ENCODE assay signal across 27 cellular contexts in the genomic region with DNA sequence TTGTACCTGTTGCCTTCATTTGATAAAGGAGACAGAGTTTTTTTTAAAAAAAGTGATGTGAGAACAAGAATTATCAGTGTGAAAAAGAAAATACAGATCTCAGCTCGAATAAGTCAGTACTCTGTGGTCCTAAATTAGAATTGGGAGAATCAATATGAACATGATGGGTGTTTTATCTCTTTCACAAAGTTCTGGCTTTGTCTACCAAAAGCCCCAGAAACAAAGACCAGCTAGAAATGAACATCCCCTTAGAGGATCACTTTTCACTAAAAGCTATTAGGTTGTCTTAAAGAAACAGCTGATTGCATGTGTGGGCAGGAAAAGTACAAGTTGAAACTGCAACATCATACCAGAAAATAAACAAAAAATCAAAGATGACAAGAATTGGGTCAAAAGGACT. TPM values are rescaled to one million over a fixed set of nuclear protein-coding genes. Genes with fewer than 3 reads are reported as not detected.
DNase-seq lines count a peak whose midpoint lies in the region; ATAC-seq and TF ChIP-seq lines count a peak whose summit lies in the region.
"Had no signal": no experiment of that assay in that cellular context is flagged by ENCODE, and none has a peak within 500 bp of the region (broad histone marks: within the 10 kb centered on the region; RNA-seq: fewer than 3 reads in every experiment).

No MANE protein-coding gene starts in this region.

- H3K27ac Mint-ChIP-seq in natural killer cell, result no peak overlapping the region
- peak overlapping the region in 1 of 2 donors; percentile 69 for H3K27ac Mint-ChIP-seq in natural killer cell treated with Interleukin-12 subunit alpha and Interleukin-12 subunit beta and Interleukin-15 and Interleukin-18, amount 100 ng/mL, for 72 hours
- H3K27ac Mint-ChIP-seq: activated B cell treated with CpG ODN at 0.5 μM for 24 hours had no signal

- TF ChIP-seq EP300 in esophagus muscularis mucosa (IDR thresholded peaks at IDR 0.05), result no peak

- H3K9me3 ChIP-seq in HEK293 (ENCODE audit: control insufficient read depth, insufficient read depth, low read depth, low read length) (no peaks in the 10 kb centered on the region), esophagus muscularis mucosa (no peaks in the 10 kb centered on the region)
- H3K9me3 ChIP-seq: spleen, thyroid gland had no signal

- H3K36me3 ChIP-seq in HEK293 (ENCODE audit: control insufficient read depth in 2 of 2, insufficient read depth in 1 of 2, low read length in 2 of 2), result peaks cover 0 to 14% of the 10 kb centered on the region in 2 experiments; a peak in 1 of 3 replicates
- H3K36me3 ChIP-seq in esophagus muscularis mucosa, result peaks cover 0 to 7% (median 0%) of the 10 kb centered on the region in 4 donors
- H3K36me3 ChIP-seq: spleen, thyroid gland had no signal

- TF ChIP-seq CTCF in natural killer cell (IDR thresholded peaks at IDR 0.05) (no peak), HEK293 (tag by site-specific recombination; IDR thresholded peaks at IDR 0.05) (no peak), esophagus muscularis mucosa (IDR thresholded peaks at IDR 0.05) (no peak)

- CTCF ChIA-PET in HEK293 (lab: Yijun Ruan, JAX), result interaction anchor here (1.3 kb wide), 1 partner anchor 15 kb away, joined by 3 read pairs; no protein-coding TSS in a partner anchor

- no peak overlapping the region for H3K27ac ChIP-seq in HEK293 (ENCODE audit: extremely low read depth, low read depth, low read length)
- no peak overlapping the region for H3K27ac ChIP-seq in esophagus muscularis mucosa (replicated peaks in 1 of 4)
- H3K27ac ChIP-seq: epithelial cell of prostate, GM23248, thyroid gland had no signal

- DNase-seq in natural killer cell (no peak), NAMALWA (ENCODE audit: low spot score) (peak; percentile 30), esophagus muscularis mucosa (ENCODE audit: extremely low spot score) (no peak), SIG-M5 treated with dmso at 0.1 percent for 504 hours (lab: John Stamatoyannopoulos, UW; ENCODE audit: unreplicated experiment) (no peak), head of caudate nucleus (no peak)
- no peak for DNase-seq in natural killer cell treated with Interleukin-12 subunit alpha and Interleukin-12 subunit beta and Interleukin-15 and Interleukin-18, amount 100 ng/mL, for 72 hours (ENCODE audit: low spot score)
- DNase-seq: 8988T; activated B cell treated with CpG ODN at 0.5 μM for 24 hours; activated CD4-positive, alpha-beta T cell treated with anti-CD3 and anti-CD28 coated beads, Interleukin-2, amount 50 U/mL, for 48 hours; activated effector memory CD4-positive, alpha-beta T cell treated with anti-CD3 and anti-CD28 coated beads, Interleukin-2, amount 50 U/mL, for 16 hours; cerebellar nuclear complex; DMS79; GM23248; left colon; mesenchymal stem cell; NCI-H1105 treated with DMSO at 0.1 percent for 48 hours; NCI-H2081 treated with DMSO at 0.1 percent for 48 hours; occipital lobe; spleen; stimulated activated CD4-positive, alpha-beta T cell treated with anti-CD3 and anti-CD28 coated beads, Interleukin-4, amount 100 ng/mL, for 1 hour; stimulated activated naive CD8-positive, alpha-beta T cell treated with anti-CD3 and anti-CD28 coated beads, Interleukin-15, Interleukin-2, amounts not matched to agents 100 U/mL and 50 U/mL, for 24 hours; T1000; thyroid gland had no signal

- TF ChIP-seq POLR2A in esophagus muscularis mucosa (IDR thresholded peaks at IDR 0.05; ENCODE audit: low read depth), result no peak

- H3K4me1 Mint-ChIP-seq in natural killer cell, result peaks cover 24 to 25% of the 10 kb centered on the region in 2 donors
- peaks cover 21 to 23% of the 10 kb centered on the region in 2 donors for H3K4me1 Mint-ChIP-seq in natural killer cell treated with Interleukin-12 subunit alpha and Interleukin-12 subunit beta and Interleukin-15 and Interleukin-18, amount 100 ng/mL, for 72 hours (ENCODE audit: low read depth in 2 of 2)

- H3K4me1 ChIP-seq in HEK293 (ENCODE audit: control insufficient read depth, insufficient read depth, low read length) (no peaks in the 10 kb centered on the region), esophagus muscularis mucosa (peaks cover 5 to 10% (median 8%) of the 10 kb centered on the region in 4 donors)

- POLR2A ChIA-PET in HEK293 (lab: Yijun Ruan, JAX), result interaction anchor here (0.6 kb wide), 1 partner anchor 168 kb away, joined by 4 read pairs; no protein-coding TSS in a partner anchor

- no peaks in the 10 kb centered on the region for H3K36me3 Mint-ChIP-seq in natural killer cell
- no peaks in the 10 kb centered on the region for H3K36me3 Mint-ChIP-seq in natural killer cell treated with Interleukin-12 subunit alpha and Interleukin-12 subunit beta and Interleukin-15 and Interleukin-18, amount 100 ng/mL, for 72 hours

- intact Hi-C loops in natural killer cell (cut with micrococcal nuclease) (no loop called here), esophagus muscularis mucosa (cut with DNase I) (no loop called here), head of caudate nucleus (cut with DNase I) (no loop called here)

- H3K9me3 Mint-ChIP-seq in natural killer cell, result no peaks in the 10 kb centered on the region
- H3K9me3 Mint-ChIP-seq in natural killer cell treated with Interleukin-12 subunit alpha and Interleukin-12 subunit beta and Interleukin-15 and Interleukin-18, amount 100 ng/mL, for 72 hours, result no peaks in the 10 kb centered on the region
- H3K9me3 Mint-ChIP-seq: activated B cell treated with CpG ODN at 0.5 μM for 24 hours had no signal

- peak overlapping the region; percentile 26 for H3K4me3 Mint-ChIP-seq in natural killer cell
- H3K4me3 Mint-ChIP-seq in natural killer cell treated with Interleukin-12 subunit alpha and Interleukin-12 subunit beta and Interleukin-15 and Interleukin-18, amount 100 ng/mL, for 72 hours, result no peak overlapping the region
- H3K4me3 Mint-ChIP-seq: activated B cell treated with CpG ODN at 0.5 μM for 24 hours had no signal

- 88% methylated on average over 1 of the region's 1 CpG for WGBS in esophagus muscularis mucosa

- no peaks in the 10 kb centered on the region for H3K27me3 ChIP-seq in esophagus muscularis mucosa
- H3K27me3 ChIP-seq: spleen, thyroid gland had no signal

- H3K27me3 Mint-ChIP-seq in natural killer cell (ENCODE audit: low read depth in 2 of 2), result no peaks in the 10 kb centered on the region
- peaks cover 0 to 2% of the 10 kb centered on the region in 2 donors for H3K27me3 Mint-ChIP-seq in natural killer cell treated with Interleukin-12 subunit alpha and Interleukin-12 subunit beta and Interleukin-15 and Interleukin-18, amount 100 ng/mL, for 72 hours
- H3K27me3 Mint-ChIP-seq: activated B cell treated with CpG ODN at 0.5 μM for 24 hours had no signal

- ATAC-seq in natural killer cell (no peak), HG03565 (IDR thresholded peaks at IDR 0.05; ENCODE audit: unreplicated experiment) (no peak)
- no peak for ATAC-seq in natural killer cell treated with Interleukin-12 subunit alpha and Interleukin-12 subunit beta and Interleukin-15 and Interleukin-18, amount 100 ng/mL, for 72 hours
- ATAC-seq: left colon; stimulated activated naive CD8-positive, alpha-beta T cell treated with anti-CD3 and anti-CD28 coated beads, Interleukin-15, Interleukin-2, amounts not matched to agents 100 U/mL and 50 U/mL, for 24 hours had no signal

- H3K4me3 ChIP-seq in HEK293 (ENCODE audit: low read depth, low read length), result no peak overlapping the region
- H3K4me3 ChIP-seq in esophagus muscularis mucosa, result no peak overlapping the region
- H3K4me3 ChIP-seq: GM23248, spleen, thyroid gland had no signal

TF ChIP-seq in HEK293, 187 proteins besides CTCF, POLR2A, EP300 and RAD21:
- TF ChIP-seq PATZ1 (tag by site-specific recombination; IDR thresholded peaks at IDR 0.05) (no peak), ZNF140 (tag by site-specific recombination; IDR thresholded peaks at IDR 0.05) (no peak), ZNF585B (tag by site-specific recombination; IDR thresholded peaks at IDR 0.05) (no peak), FEZF1 (tag by site-specific recombination; IDR thresholded peaks at IDR 0.05) (peak; percentile 23; the same call in 1 of the 2 replicates), MYNN (tag by site-specific recombination; IDR thresholded peaks at IDR 0.05; ENCODE audit: borderline replicate concordance) (no peak)
TF ChIP-seq in HEK293: peak in this region for 1.

RNA-seq across cellular contexts. Expression of gene ST14, which starts 8.4 kb away (rescaled TPM):
- 1 to 10 TPM in 2 of 3 donors, under 1 TPM in 1; 0.61 to 1.9 (median 1.0) TPM for total RNA-seq in natural killer cell
- under 1 TPM in 1 of 2 donors, not detected in 1; 0.17 TPM for total RNA-seq in natural killer cell treated with Interleukin-12 subunit alpha and Interleukin-12 subunit beta and Interleukin-15 and Interleukin-18, amount 100 ng/mL, for 72 hours
- 1 to 10 TPM; 1.2 to 3.4 (median 2.6) TPM for total RNA-seq in esophagus muscularis mucosa
- total RNA-seq: GM23248, NCI-H460, occipital lobe had no signal
